Comparison of ENCODE assay signal across 8 cellular contexts in genomic region chr12:98490491-98491453, GRCh38. TPM values are rescaled to one million over a fixed set of nuclear protein-coding genes. Genes with fewer than 3 reads are reported as not detected.
DNase-seq lines count a peak whose midpoint lies in the region; ATAC-seq and TF ChIP-seq lines count a peak whose summit lies in the region.

No MANE protein-coding gene starts in this region.

- peaks cover 6% of the 10 kb centered on the region for H3K4me1 Mint-ChIP-seq in CD4-positive, alpha-beta T cell (ENCODE audit: low read depth)
- peaks cover 7% of the 10 kb centered on the region for H3K4me1 Mint-ChIP-seq in activated CD8-positive, alpha-beta T cell treated with anti-CD3 and anti-CD28 coated beads for 36 hours (ENCODE audit: low read depth)
- peaks cover 4% of the 10 kb centered on the region for H3K4me1 Mint-ChIP-seq in memory B cell

- intact Hi-C loops in CD4-positive, alpha-beta T cell (cut with DNase I, micrococcal nuclease), result loop anchor here (1.0 to 5.0 kb wide), 6 partner anchors 13 to 164 kb away; no protein-coding TSS in a partner anchor
- intact Hi-C loops in activated CD8-positive, alpha-beta T cell treated with anti-CD3 and anti-CD28 coated beads for 36 hours (cut with micrococcal nuclease), result loop anchor here (2.0 to 5.0 kb wide), 2 partner anchors 26 to 42 kb away; no protein-coding TSS in a partner anchor

- H3K9me3 ChIP-seq in CD4-positive, alpha-beta T cell (ENCODE audit: control insufficient read depth, low read length), result no peaks in the 10 kb centered on the region

- DNase-seq in CD4-positive, alpha-beta T cell, result peak; percentile 64 to 85 (median 80)
- DNase-seq in NCI-H748 treated with DMSO at 0.1 percent for 48 hours (lab: John Stamatoyannopoulos, UW) (peak; percentile 85), memory B cell (ENCODE audit: low spot score in 2 of 2) (peak; percentile 81 to 85)
- peak; percentile 90 for DNase-seq in activated CD8-positive, alpha-beta T cell treated with anti-CD3 and anti-CD28 coated beads for 36 hours
- DNase-seq in effector CD8-positive, alpha-beta T cell (lab: John Stamatoyannopoulos, UW), result peak; percentile 79
- DNase-seq in stimulated activated CD8-positive, alpha-beta memory T cell treated with anti-CD3 and anti-CD28 coated beads, Interleukin-12 subunit alpha, Interleukin-12 subunit beta, amount 100 ng/mL, for 24 hours (ENCODE audit: extremely low read depth), result peak; percentile 41

- H3K27ac ChIP-seq in CD4-positive, alpha-beta T cell (ENCODE audit: low read depth, low read length), result no peak overlapping the region

- POLR2A ChIA-PET in CD4-positive, alpha-beta T cell (lab: Charles Lee), result interaction anchor here (0.7 to 6.2 kb wide), 7 partner anchors 13 to 103 kb away, joined by 3 to 137 read pairs (median 4); partner anchors contain the start of genes SLC25A3 and TMPO
- POLR2A ChIA-PET in activated CD8-positive, alpha-beta T cell treated with anti-CD3 and anti-CD28 coated beads for 36 hours (lab: Charles Lee), result interaction anchor here (1.1 to 5.3 kb wide), 7 partner anchors 10 to 48 kb away, joined by 3 to 37 read pairs (median 4); partner anchors contain the start of gene TMPO

- peak overlapping the region; percentile 72 for H3K27ac Mint-ChIP-seq in CD4-positive, alpha-beta T cell
- peak overlapping the region; percentile 88 for H3K27ac Mint-ChIP-seq in activated CD8-positive, alpha-beta T cell treated with anti-CD3 and anti-CD28 coated beads for 36 hours
- no peak overlapping the region for H3K27ac Mint-ChIP-seq in memory B cell

- CTCF ChIA-PET in CD4-positive, alpha-beta T cell (lab: Charles Lee), result interaction anchor here (0.8 to 8.7 kb wide), 9 partner anchors 10 to 163 kb away, joined by 3 to 117 read pairs (median 5); partner anchors contain the start of gene TMPO
- CTCF ChIA-PET in activated CD8-positive, alpha-beta T cell treated with anti-CD3 and anti-CD28 coated beads for 36 hours (lab: Charles Lee), result interaction anchor here (0.6 to 5.8 kb wide), 33 partner anchors 10 to 172 kb away, joined by 3 to 60 read pairs (median 5); partner anchors contain the start of genes SLC25A3 and TMPO

- H3K9me3 Mint-ChIP-seq in CD4-positive, alpha-beta T cell, result no peaks in the 10 kb centered on the region
- H3K9me3 Mint-ChIP-seq in activated CD8-positive, alpha-beta T cell treated with anti-CD3 and anti-CD28 coated beads for 36 hours, result no peaks in the 10 kb centered on the region
- H3K9me3 Mint-ChIP-seq in memory B cell, result no peaks in the 10 kb centered on the region

- ATAC-seq in CD4-positive, alpha-beta T cell (ENCODE audit: poor library complexity), result peak; percentile 97
- ATAC-seq in GM19397 (IDR thresholded peaks at IDR 0.05; ENCODE audit: unreplicated experiment) (peak; percentile 82), HG03565 (IDR thresholded peaks at IDR 0.05; ENCODE audit: unreplicated experiment) (peak; percentile 81), memory B cell (ENCODE audit: low read depth) (peak; percentile 67)
- peak; percentile 97 for ATAC-seq in activated CD8-positive, alpha-beta T cell treated with anti-CD3 and anti-CD28 coated beads for 36 hours

- no peaks in the 10 kb centered on the region for H3K27me3 ChIP-seq in CD4-positive, alpha-beta T cell (ENCODE audit: control insufficient read depth, insufficient read depth, low read length)

- H3K27me3 Mint-ChIP-seq in CD4-positive, alpha-beta T cell, result no peaks in the 10 kb centered on the region
- H3K27me3 Mint-ChIP-seq in activated CD8-positive, alpha-beta T cell treated with anti-CD3 and anti-CD28 coated beads for 36 hours, result no peaks in the 10 kb centered on the region
- H3K27me3 Mint-ChIP-seq in memory B cell, result no peaks in the 10 kb centered on the region

- no peak overlapping the region for H3K4me3 Mint-ChIP-seq in CD4-positive, alpha-beta T cell
- H3K4me3 Mint-ChIP-seq in activated CD8-positive, alpha-beta T cell treated with anti-CD3 and anti-CD28 coated beads for 36 hours, result peak overlapping the region; percentile 34
- peak overlapping the region; percentile 29 for H3K4me3 Mint-ChIP-seq in memory B cell

- TF ChIP-seq CTCF in CD4-positive, alpha-beta T cell (IDR thresholded peaks at IDR 0.05), result peak; percentile 85
- peak; percentile 85 for TF ChIP-seq CTCF in activated CD8-positive, alpha-beta T cell treated with anti-CD3 and anti-CD28 coated beads for 36 hours (IDR thresholded peaks at IDR 0.05)

- H3K36me3 Mint-ChIP-seq in CD4-positive, alpha-beta T cell (ENCODE audit: low read depth), result no peaks in the 10 kb centered on the region
- H3K36me3 Mint-ChIP-seq in activated CD8-positive, alpha-beta T cell treated with anti-CD3 and anti-CD28 coated beads for 36 hours (ENCODE audit: low read depth), result no peaks in the 10 kb centered on the region
- H3K36me3 Mint-ChIP-seq in memory B cell, result no peaks in the 10 kb centered on the region

RNA-seq across cellular contexts. Expression of gene TMPO, which starts 24.6 kb away (rescaled TPM):
- total RNA-seq in CD4-positive, alpha-beta T cell, result 10 to 100 TPM; 64.1 to 73.3 TPM
- total RNA-seq in activated CD8-positive, alpha-beta T cell treated with anti-CD3 and anti-CD28 coated beads for 36 hours, result 100 to 1,000 TPM; 324 to 328 TPM

Comparison
In these comparisons a context has a peak if more than half of its experiments do, and no peak if none do; other contexts are left out.
1. RNA of gene TMPO, which starts 24.6 kb away (total RNA-seq): 324 to 328 TPM in activated CD8-positive, alpha-beta T cell treated with anti-CD3 and anti-CD28 coated beads for 36 hours; 64.1 to 73.3 TPM in CD4-positive, alpha-beta T cell; every median in the first group is over 4 times any median in the second.
2. Peak in every context shown above with its lines, with median percentiles within 50 percentile points of each other: ATAC-seq and DNase-seq.